In the genomic region with DNA sequence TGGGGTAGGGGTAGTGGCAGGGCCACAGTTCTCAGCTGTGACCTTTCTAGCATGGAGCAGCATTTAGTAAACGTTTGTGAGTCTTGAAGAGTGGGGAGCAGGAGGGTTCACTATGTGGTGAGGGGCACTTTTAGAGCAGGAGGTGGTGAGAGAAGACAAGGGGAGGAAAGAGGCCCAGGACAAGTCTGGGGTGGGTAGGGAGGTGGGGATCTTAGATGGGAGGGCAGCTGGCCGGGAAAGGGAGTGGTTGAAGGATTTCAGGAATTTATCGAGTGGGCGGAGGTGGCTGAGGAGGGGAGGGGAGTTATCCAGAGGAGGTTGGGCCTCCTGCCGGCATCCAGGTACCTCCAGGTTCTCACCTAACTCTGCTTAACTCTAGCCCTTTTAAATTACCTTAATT, we compare ENCODE assay signal across 10 cellular contexts. TPM values are rescaled to one million over a fixed set of nuclear protein-coding genes. Genes with fewer than 3 reads are reported as not detected.
DNase-seq lines count a peak whose midpoint lies in the region; ATAC-seq and TF ChIP-seq lines count a peak whose summit lies in the region.
"Had no signal": no experiment of that assay in that cellular context is flagged by ENCODE, and none has a peak within 500 bp of the region (broad histone marks: within the 10 kb centered on the region; RNA-seq: fewer than 3 reads in every experiment).

No MANE protein-coding gene starts in this region.

- POLR2A ChIA-PET in OCI-LY7 (lab: Charles Lee): no interaction called here

- peaks cover 7% of the 10 kb centered on the region for H3K27me3 Mint-ChIP-seq in glutamatergic neuron (ENCODE audit: unreplicated experiment)

- intact Hi-C loops in OCI-LY7 (cut with micrococcal nuclease; ENCODE audit: unreplicated experiment): loop anchor here (10.0 kb wide), 2 partner anchors 562 to 1852 kb away; partner anchors contain the start of genes ATF7IP2 and HAPSTR1

- H3K27ac ChIP-seq in OCI-LY7 (ENCODE audit: low read depth, low read length, poor library complexity, severe bottlenecking): no peak overlapping the region
- H3K27ac ChIP-seq: colonic mucosa had no signal

- no peak for ATAC-seq in GM21423 (IDR thresholded peaks at IDR 0.05; ENCODE audit: unreplicated experiment)

- H3K36me3 Mint-ChIP-seq in glutamatergic neuron (ENCODE audit: unreplicated experiment): no peaks in the 10 kb centered on the region

- peak overlapping the region; percentile 85 for H3K4me3 ChIP-seq in OCI-LY7 (ENCODE audit: low read depth, low read length, poor library complexity, severe bottlenecking)

- CTCF ChIA-PET in OCI-LY7 (lab: Charles Lee; ENCODE audit: unreplicated experiment): no interaction called here

- peaks cover 60% of the 10 kb centered on the region for H3K79me2 ChIP-seq in OCI-LY7 (ENCODE audit: insufficient read depth, low read depth, low read length)

- H3K4me3 Mint-ChIP-seq in glutamatergic neuron (ENCODE audit: unreplicated experiment): peak overlapping the region; percentile 91

- H3K9me3 ChIP-seq in OCI-LY7 (ENCODE audit: low read length): no peaks in the 10 kb centered on the region
- H3K9me3 ChIP-seq: colonic mucosa had no signal

- no peak overlapping the region for H2AFZ ChIP-seq in OCI-LY7 (ENCODE audit: low read length)

- peaks cover 72% of the 10 kb centered on the region for H3K4me1 ChIP-seq in OCI-LY7 (ENCODE audit: insufficient read depth, low read length, poor library complexity, severe bottlenecking)

- TF ChIP-seq CTCF in OCI-LY7 (conservative IDR thresholded peaks at IDR 0.05; ENCODE audit: low read length): no peak
- no peak for TF ChIP-seq CTCF in glutamatergic neuron (IDR thresholded peaks at IDR 0.05; ENCODE audit: partially characterized antibody, unreplicated experiment)

- H4K20me1 ChIP-seq in OCI-LY7 (ENCODE audit: insufficient read depth, low read length): peaks cover 15% of the 10 kb centered on the region; the same call in 1 of the 2 replicates

- H3K4me1 Mint-ChIP-seq in glutamatergic neuron (ENCODE audit: low read depth, unreplicated experiment): peaks cover 36% of the 10 kb centered on the region

- no peak overlapping the region for H3K27ac Mint-ChIP-seq in glutamatergic neuron (ENCODE audit: unreplicated experiment)

- DNase-seq in ELF-1 (ENCODE audit: low read depth, low spot score): peak; percentile 72
- DNase-seq in OCI-LY7 (ENCODE audit: low spot score): no peak
- DNase-seq in glutamatergic neuron: no peak
- peak; percentile 58 for DNase-seq in renal cortical epithelial cell (ENCODE audit: low read depth)
- DNase-seq in HuH-7 (ENCODE audit: low spot score): no peak
- DNase-seq in stimulated activated CD4-positive, alpha-beta T cell treated with anti-CD3 and anti-CD28 coated beads, Interleukin-12 subunit alpha, Interleukin-12 subunit beta, amount 100 ng/mL, for 4 hours: no peak
- DNase-seq: colonic mucosa, KBM-7, NCI-H69 had no signal

- no peaks in the 10 kb centered on the region for H3K9me2 ChIP-seq in OCI-LY7 (ENCODE audit: insufficient read depth, low read length)

- H3K36me3 ChIP-seq in OCI-LY7 (ENCODE audit: insufficient read depth, low read length): peaks cover 6% of the 10 kb centered on the region; the same call in 1 of the 2 replicates
- H3K36me3 ChIP-seq: colonic mucosa had no signal

- H3K9me3 Mint-ChIP-seq in glutamatergic neuron (ENCODE audit: unreplicated experiment): peaks cover 5% of the 10 kb centered on the region

- BruUV-seq in OCI-LY7 (replicated peaks; lab: Mats Ljungman, UMichigan): no TSS peak

- H3K4me2 ChIP-seq in OCI-LY7 (ENCODE audit: low read length): peak overlapping the region; percentile 88

RNA-seq across cellular contexts. Expression of gene CLEC16A, which starts 1.9 kb away (rescaled TPM):
- 26.2 and 31.1 TPM in 2 replicates for total RNA-seq in OCI-LY7 (2014; rRNA removed; shearing (Covaris generic))
- total RNA-seq in OCI-LY7 (2022): 50.9 and 52.0 TPM in 2 replicates
- 43.0 TPM for total RNA-seq in glutamatergic neuron (ENCODE audit: unreplicated experiment)
- total RNA-seq in renal cortical epithelial cell: 13.2 and 48.3 TPM in 2 replicates

RNA-seq across cellular contexts. Expression of gene DEXI, which starts 4.0 kb away (rescaled TPM):
- 12.7 and 17.6 TPM in 2 replicates for total RNA-seq in OCI-LY7 (2014; rRNA removed; shearing (Covaris generic))
- total RNA-seq in OCI-LY7 (2022) (13.5 and 15.1 TPM in 2 replicates), glutamatergic neuron (ENCODE audit: unreplicated experiment) (37.3 TPM), renal cortical epithelial cell (29.2 and 47.1 TPM in 2 replicates)

Comparison
In these comparisons a context has a peak if more than half of its experiments do, and no peak if none do; other contexts are left out.
1. DNase-seq: peak in ELF-1 (single experiment) and renal cortical epithelial cell (single experiment); none in OCI-LY7 (single experiment), glutamatergic neuron (single experiment), HuH-7 (single experiment) and stimulated activated CD4-positive, alpha-beta T cell treated with anti-CD3 and anti-CD28 coated beads, Interleukin-12 subunit alpha, Interleukin-12 subunit beta, amount 100 ng/mL, for 4 hours (single experiment).